9 cellular contexts compared by ENCODE assay signal in genomic region chrX:109270580-109271484, GRCh38.
A peak's percentile ranks its signal among the peaks of the same experiment; 100 is the strongest.
DNase-seq lines count a peak whose midpoint lies in the region; ATAC-seq, FAIRE-seq and TF ChIP-seq lines count a peak whose summit lies in the region.
"Had no signal": no experiment of that assay in that cellular context is flagged by ENCODE, and none has a peak within 500 bp of the region (broad histone marks: within the 10 kb centered on the region; RNA-seq: fewer than 3 reads in every experiment).

No MANE protein-coding gene starts in this region.

- no peak overlapping the region for H2BK12ac ChIP-seq in H1 (ENCODE audit: low read depth, low read length)

- H3K4ac ChIP-seq in H1 (replicated peaks; ENCODE audit: insufficient read length, low read depth, low read length), result no peak overlapping the region

- H2BK15ac ChIP-seq in H1 (ENCODE audit: low read length), result no peak overlapping the region

- H3K9me3 ChIP-seq in Karpas-422 (ENCODE audit: low read length), result no peaks in the 10 kb centered on the region
- H3K9me3 ChIP-seq in H1 (ENCODE audit: insufficient read depth in 2 of 2, low read depth in 1 of 2, low read length in 1 of 2), result no peaks in the 10 kb centered on the region
- H3K9me3 ChIP-seq in osteoblast (ENCODE audit: low read depth, low read length), result no peaks in the 10 kb centered on the region

- no peak overlapping the region for H3K14ac ChIP-seq in H1 (ENCODE audit: insufficient read length)

- TF ChIP-seq CTCF in H1 (IDR thresholded peaks at IDR 0.05; ENCODE audit: control extremely low read depth in 1 of 3, insufficient read depth in 1 of 3, low read depth in 1 of 3, low read length in 3 of 3), result no peak
- TF ChIP-seq CTCF in osteoblast (IDR thresholded peaks at IDR 0.05; ENCODE audit: extremely low read depth, low read depth, low read length), result no peak

- H3K4me1 ChIP-seq in Karpas-422 (ENCODE audit: low read length) (no peaks in the 10 kb centered on the region), H1 (replicated peaks in 1 of 4; ENCODE audit: control insufficient read depth in 3 of 4, insufficient read depth in 4 of 4, low read length in 3 of 4) (no peaks in the 10 kb centered on the region), osteoblast (ENCODE audit: insufficient read depth, low read length) (no peaks in the 10 kb centered on the region)

- no peak overlapping the region for H4K8ac ChIP-seq in H1 (ENCODE audit: extremely low read depth, insufficient read depth, low read length)

- FAIRE-seq in H1 (lab: Jason Lieb, UNC) (peak; percentile 36), HTR-8/SVneo (lab: Jason Lieb, UNC) (no peak)
- FAIRE-seq: endometrium had no signal

- H2BK120ac ChIP-seq in H1 (replicated peaks; ENCODE audit: low read depth, low read length), result no peak overlapping the region

- H3K23ac ChIP-seq in H1 (ENCODE audit: insufficient read length), result no peak overlapping the region

- H3K79me2 ChIP-seq in Karpas-422 (ENCODE audit: low read length), result no peaks in the 10 kb centered on the region
- no peaks in the 10 kb centered on the region for H3K79me2 ChIP-seq in H1 (ENCODE audit: control insufficient read depth in 1 of 2, insufficient read depth in 2 of 2, low read length in 2 of 2)
- no peaks in the 10 kb centered on the region for H3K79me2 ChIP-seq in osteoblast (ENCODE audit: insufficient read depth, low read length)

- H2AFZ ChIP-seq in Karpas-422 (ENCODE audit: low read length) (no peak overlapping the region), H1 (ENCODE audit: low read length) (no peak overlapping the region), osteoblast (ENCODE audit: low read length) (no peak overlapping the region)

- TF ChIP-seq RAD21 in H1 (IDR thresholded peaks at IDR 0.05 in 1 of 2, conservative IDR thresholded peaks at IDR 0.05 in 1 of 2; ENCODE audit: low read depth in 2 of 2, low read length in 2 of 2), result no peak

- H4K5ac ChIP-seq in H1 (ENCODE audit: insufficient read length, low read depth, low read length), result no peak overlapping the region

- no peak overlapping the region for H3K18ac ChIP-seq in H1 (ENCODE audit: extremely low read depth, low read length)

- no peak overlapping the region for H2AK5ac ChIP-seq in H1 (ENCODE audit: low read depth, low read length)

- H3K23me2 ChIP-seq in H1 (ENCODE audit: low read depth, low read length), result no peaks in the 10 kb centered on the region

- POLR2A ChIA-PET in H1 (lab: Charles Lee; ENCODE audit: partially characterized antibody), result no interaction called here
- POLR2A ChIA-PET in HEK293T (lab: Yijun Ruan, JAX), result no interaction called here

- H4K91ac ChIP-seq in H1 (replicated peaks; ENCODE audit: insufficient read length, low read length), result no peak overlapping the region

- H2BK5ac ChIP-seq in H1 (ENCODE audit: low read depth, low read length), result no peak overlapping the region

- WGBS in H1 (ENCODE audit: extremely low coverage in 1 of 2, insufficient coverage in 1 of 2, insufficient read length in 1 of 2, insufficient replicate concordance in 2 of 2, low coverage in 1 of 2, low lambda C conversion rate in 2 of 2, missing lambda C conversion rate in 1 of 2), 2 experiments, result 80% methylated on average over 2 of the region's 2 CpGs; no CpG with 5 or more reads in 1 of the 2 experiments

- ATAC-seq in GM18858 (IDR thresholded peaks at IDR 0.05; ENCODE audit: unreplicated experiment) (peak; percentile 91), GM21825 (IDR thresholded peaks at IDR 0.05; ENCODE audit: unreplicated experiment) (peak; percentile 97)

- no peak for TF ChIP-seq EP300 in H1 (IDR thresholded peaks at IDR 0.05; ENCODE audit: borderline replicate concordance in 1 of 2, low read depth in 2 of 2, low read length in 2 of 2)

- H2BK20ac ChIP-seq in H1 (ENCODE audit: low read length), result no peak overlapping the region

- H3K4me3 ChIP-seq in Karpas-422 (ENCODE audit: low read length), result no peak overlapping the region
- no peak overlapping the region for H3K4me3 ChIP-seq in H1 (ENCODE audit: extremely low read depth in 1 of 4, insufficient read depth in 2 of 4, low read depth in 3 of 4, low read length in 4 of 4)
- H3K4me3 ChIP-seq in osteoblast (ENCODE audit: insufficient read depth, low read length), result no peak overlapping the region

- H3K4me2 ChIP-seq in Karpas-422 (ENCODE audit: low read depth, low read length, poor library complexity, severe bottlenecking) (no peak overlapping the region), H1 (ENCODE audit: insufficient read depth in 1 of 2, low read depth in 2 of 2, low read length in 2 of 2) (no peak overlapping the region), osteoblast (ENCODE audit: insufficient read depth, low read length) (no peak overlapping the region)

- no peak overlapping the region for H3K27ac ChIP-seq in Karpas-422 (ENCODE audit: low read length)
- H3K27ac ChIP-seq in H1 (ENCODE audit: low read depth, low read length), result no peak overlapping the region
- no peak overlapping the region for H3K27ac ChIP-seq in osteoblast (ENCODE audit: low read depth, low read length)

- no peak overlapping the region for H3K9ac ChIP-seq in Karpas-422 (ENCODE audit: low read length)
- H3K9ac ChIP-seq in H1 (replicated peaks in 1 of 4; ENCODE audit: extremely low read depth in 1 of 4, low read depth in 3 of 4, low read length in 3 of 4), result no peak overlapping the region

- H4K20me1 ChIP-seq in Karpas-422 (ENCODE audit: insufficient read depth, low read depth, low read length) (no peaks in the 10 kb centered on the region), H1 (replicated peaks in 1 of 2; ENCODE audit: control insufficient read depth in 1 of 2, insufficient read depth in 2 of 2, low read length in 2 of 2) (no peaks in the 10 kb centered on the region), osteoblast (ENCODE audit: insufficient read depth, low read length) (peaks cover 2% of the 10 kb centered on the region)

- no peaks in the 10 kb centered on the region for H3K9me2 ChIP-seq in Karpas-422 (replicated peaks; ENCODE audit: insufficient read depth, low read length)

- CTCF ChIA-PET in H1 (lab: Charles Lee; ENCODE audit: partially characterized antibody), result no interaction called here
- CTCF ChIA-PET in HEK293T (lab: Yijun Ruan, JAX), result no interaction called here

- no peaks in the 10 kb centered on the region for H3K79me1 ChIP-seq in H1 (ENCODE audit: low read depth, low read length)

- no peak overlapping the region for H3K56ac ChIP-seq in H1 (replicated peaks; ENCODE audit: insufficient read length, low read depth, low read length)

- DNase-seq in Karpas-422 (peak; percentile 45), H1 (ENCODE audit: low read depth in 1 of 2, low spot score in 2 of 2) (no peak), HEK293T (ENCODE audit: extremely low spot score) (no peak), NCI-H146 treated with DMSO at 0.1 percent for 48 hours (lab: John Stamatoyannopoulos, UW; ENCODE audit: unreplicated experiment) (no peak), osteoblast (ENCODE audit: insufficient read length, low spot score, missing footprints) (no peak), HTR-8/SVneo (ENCODE audit: insufficient read length, low spot score) (no peak)

- TF ChIP-seq POLR2A in H1 (IDR thresholded peaks at IDR 0.05; ENCODE audit: control extremely low read depth in 1 of 2, low read depth in 2 of 2, low read length in 2 of 2), result no peak

- H3K36me3 ChIP-seq in Karpas-422 (ENCODE audit: insufficient read depth, low read length), result no peaks in the 10 kb centered on the region
- no peaks in the 10 kb centered on the region for H3K36me3 ChIP-seq in H1 (ENCODE audit: control insufficient read depth in 2 of 4, insufficient read depth in 4 of 4, low read length in 3 of 4)
- H3K36me3 ChIP-seq in osteoblast (ENCODE audit: insufficient read depth, low read length), result no peaks in the 10 kb centered on the region

- no peaks in the 10 kb centered on the region for H3K27me3 ChIP-seq in Karpas-422 (ENCODE audit: low read length)
- H3K27me3 ChIP-seq in H1 (replicated peaks in 1 of 4; ENCODE audit: control insufficient read depth in 3 of 4, extremely low read depth in 1 of 4, insufficient read depth in 3 of 4, low read length in 3 of 4), result no peaks in the 10 kb centered on the region
- peaks cover 7% of the 10 kb centered on the region for H3K27me3 ChIP-seq in osteoblast (ENCODE audit: insufficient read depth, low read length)

TF ChIP-seq in H1, 55 proteins besides CTCF, POLR2A, EP300 and RAD21 (continues in another document):
- no peak for TF ChIP-seq CTBP2 (IDR thresholded peaks at IDR 0.05; ENCODE audit: borderline replicate concordance, insufficient read depth, insufficient read length, low read length)
- TF ChIP-seq BCL11A (IDR thresholded peaks at IDR 0.05; ENCODE audit: low read depth in 2 of 2, low read length in 2 of 2), result no peak
- TF ChIP-seq MAX (IDR thresholded peaks at IDR 0.05), result no peak
- TF ChIP-seq BRCA1 (IDR thresholded peaks at IDR 0.05; ENCODE audit: low read depth, low read length), result no peak
- TF ChIP-seq SIX5 (IDR thresholded peaks at IDR 0.05; ENCODE audit: low read depth, low read length), result no peak
- no peak for TF ChIP-seq TBP (IDR thresholded peaks at IDR 0.05; ENCODE audit: low read depth, low read length)
- TF ChIP-seq CBX5 (IDR thresholded peaks at IDR 0.05; ENCODE audit: low read depth, low read length), result no peak
- no peak for TF ChIP-seq SIRT6 (IDR thresholded peaks at IDR 0.05; ENCODE audit: low read length)
- TF ChIP-seq PHF8 (conservative IDR thresholded peaks at IDR 0.05; ENCODE audit: low read depth, low read length), result no peak
- no peak for TF ChIP-seq POLR2AphosphoS5 (IDR thresholded peaks at IDR 0.05; ENCODE audit: low read depth, low read length)

TF ChIP-seq in HEK293T, 16 proteins besides CTCF, POLR2A, EP300 and RAD21 (continues in another document):
- no peak for TF ChIP-seq FOXM1 (IDR thresholded peaks at IDR 0.05; ENCODE audit: borderline replicate concordance)
- no peak for TF ChIP-seq CTBP1 (IDR thresholded peaks at IDR 0.05; ENCODE audit: borderline replicate concordance)
- TF ChIP-seq SP1 (IDR thresholded peaks at IDR 0.05), result no peak
- no peak for TF ChIP-seq LEF1 (IDR thresholded peaks at IDR 0.05; ENCODE audit: borderline replicate concordance)
- no peak for TF ChIP-seq SUZ12 (IDR thresholded peaks at IDR 0.05)
- TF ChIP-seq ELF4 (IDR thresholded peaks at IDR 0.05), result no peak
- no peak for TF ChIP-seq FOXK2 (IDR thresholded peaks at IDR 0.05)
- no peak for TF ChIP-seq ARNT (IDR thresholded peaks at IDR 0.05)
- TF ChIP-seq PKNOX1 (IDR thresholded peaks at IDR 0.05), result no peak
- no peak for TF ChIP-seq TARDBP (IDR thresholded peaks at IDR 0.05)
- no peak for TF ChIP-seq BHLHE40 (IDR thresholded peaks at IDR 0.05; ENCODE audit: borderline replicate concordance)
- TF ChIP-seq L3MBTL2 (conservative IDR thresholded peaks at IDR 0.05), result no peak
- TF ChIP-seq FOXA1 (IDR thresholded peaks at IDR 0.05), result no peak
